Comparison of ENCODE assay signal across 15 cellular contexts in the genomic region with DNA sequence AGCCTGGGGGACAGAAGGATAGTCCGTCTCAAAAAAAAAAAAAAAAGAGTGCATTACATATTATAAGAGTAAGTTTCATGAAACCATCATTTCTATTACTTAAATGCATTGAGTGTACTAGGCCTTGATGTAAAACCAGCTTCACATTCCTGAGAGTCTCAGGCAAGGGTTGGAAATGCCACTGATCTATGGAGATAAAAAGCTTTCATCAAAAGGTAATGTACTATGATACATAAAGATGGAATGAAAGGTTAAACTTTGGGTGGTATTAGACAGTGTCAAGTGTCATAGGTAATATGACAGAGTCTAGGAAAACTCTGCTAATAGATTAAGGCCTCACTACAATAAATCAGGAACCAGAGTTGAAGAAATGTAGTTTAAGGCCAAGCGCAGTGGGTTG. TPM values are rescaled to one million over a fixed set of nuclear protein-coding genes. Genes with fewer than 3 reads are reported as not detected.
A peak's percentile ranks its signal among the peaks of the same experiment; 100 is the strongest.
DNase-seq lines count a peak whose midpoint lies in the region; ATAC-seq and TF ChIP-seq lines count a peak whose summit lies in the region.
"Had no signal": no experiment of that assay in that cellular context is flagged by ENCODE, and none has a peak within 500 bp of the region (broad histone marks: within the 10 kb centered on the region; RNA-seq: fewer than 3 reads in every experiment).

No MANE protein-coding gene starts in this region.

- H3K27ac ChIP-seq in 22Rv1, result peak overlapping the region; percentile 40
- H3K27ac ChIP-seq in HCT116 (ENCODE audit: low read depth, low read length), result peak overlapping the region; percentile 70
- H3K27ac ChIP-seq in RWPE2 (ENCODE audit: poor library complexity, severe bottlenecking), result no peak overlapping the region
- H3K27ac ChIP-seq: C4-2B, GM23248 had no signal

- H3K27me3 Mint-ChIP-seq in chondrocyte (ENCODE audit: low read depth), result no peaks in the 10 kb centered on the region

- peaks cover 77% of the 10 kb centered on the region for H3K79me2 ChIP-seq in HCT116 (ENCODE audit: insufficient read depth, low read length)

- peak overlapping the region; percentile 57 for H3K9ac ChIP-seq in HCT116 (ENCODE audit: low read length)
- H3K9ac ChIP-seq: GM23248 had no signal

- peak overlapping the region; percentile 5 for H3K27ac Mint-ChIP-seq in chondrocyte (ENCODE audit: unreplicated experiment)
- H3K27ac Mint-ChIP-seq: CD8-positive, alpha-beta T cell had no signal

- no peaks in the 10 kb centered on the region for H3K9me2 ChIP-seq in HCT116 (ENCODE audit: insufficient read depth)

- POLR2A ChIA-PET in HCT116 (lab: Charles Lee), result interaction anchor here (1.1 kb wide), 1 partner anchor 10 kb away, joined by 4 read pairs; no protein-coding TSS in a partner anchor

- H2AFZ ChIP-seq in HCT116 (ENCODE audit: low read depth, low read length, poor library complexity, severe bottlenecking), result no peak overlapping the region
- H2AFZ ChIP-seq: GM23248 had no signal

- H3K36me3 Mint-ChIP-seq in chondrocyte (ENCODE audit: low read depth), result peaks cover 6% of the 10 kb centered on the region

- BruUV-seq in HCT116 (replicated peaks; lab: Mats Ljungman, UMichigan), result no TSS peak

- TF ChIP-seq RAD21 in HCT116 (IDR thresholded peaks at IDR 0.05; ENCODE audit: low read depth), result 0 out of 2 replicates have a peak, but pooled peaks have one; percentile 5

- H3K9me3 ChIP-seq in HCT116 (ENCODE audit: control insufficient read depth in 1 of 2, insufficient read depth in 1 of 2, low read depth in 1 of 2, low read length in 2 of 2) (no peaks in the 10 kb centered on the region), RWPE2 (ENCODE audit: severe bottlenecking) (no peaks in the 10 kb centered on the region)
- H3K9me3 ChIP-seq: BE2C had no signal

- DNase-seq in HCT116 (ENCODE audit: low read depth, low spot score) (peak; percentile 60), RWPE2 (ENCODE audit: low spot score) (no peak), chondrocyte (ENCODE audit: low spot score) (no peak), NCI-H1105 treated with DMSO at 0.1 percent for 48 hours (lab: John Stamatoyannopoulos, UW) (no peak), activated gamma-delta T cell (lab: John Stamatoyannopoulos, UW) (no peak), posterior cingulate gyrus (no peak)
- DNase-seq: BE2C; CD8-positive, alpha-beta T cell; COR-L47; DMS153; DMS79 treated with DMSO at 0.1 percent for 48 hours; EL; GM23248 had no signal

- no peaks in the 10 kb centered on the region for H3K27me3 ChIP-seq in HCT116 (ENCODE audit: insufficient read depth, low read length)
- H3K27me3 ChIP-seq in RWPE2 (ENCODE audit: insufficient read depth, poor library complexity, severe bottlenecking), result no peaks in the 10 kb centered on the region
- H3K27me3 ChIP-seq: BE2C had no signal

- H3K4me3 ChIP-seq in HCT116 (replicated peaks in 1 of 2; ENCODE audit: low read depth in 1 of 2, low read length in 2 of 2), result peak overlapping the region in 1 of 2 experiments; percentile 7; a peak in 1 of 4 replicates
- H3K4me3 ChIP-seq in RWPE2 (ENCODE audit: severe bottlenecking), result no peak overlapping the region
- H3K4me3 ChIP-seq: GM23248 had no signal

- TF ChIP-seq POLR2A in HCT116 (IDR thresholded peaks at IDR 0.05; ENCODE audit: borderline replicate concordance, extremely low read depth, insufficient read depth, insufficient read length), result no peak

- no peaks in the 10 kb centered on the region for H3K9me3 Mint-ChIP-seq in chondrocyte (ENCODE audit: low read depth)
- H3K9me3 Mint-ChIP-seq: CD8-positive, alpha-beta T cell had no signal

- RAD21 ChIA-PET in HCT116 (lab: Charles Lee; ENCODE audit: low non-redundant PET in 1 of 2, low total read pairs in 2 of 2, uncharacterized antibody in 2 of 2, unreplicated experiment in 2 of 2), result no interaction called here

- H4K20me1 ChIP-seq in HCT116 (ENCODE audit: insufficient read depth), result peaks cover 5% of the 10 kb centered on the region; the same call in 1 of the 2 replicates

- H3K4me3 Mint-ChIP-seq in chondrocyte (ENCODE audit: unreplicated experiment), result no peak overlapping the region
- H3K4me3 Mint-ChIP-seq: CD8-positive, alpha-beta T cell had no signal

- ATAC-seq in HCT116 (peak; percentile 82), RWPE2 (ENCODE audit: low read depth) (peak; percentile 45; the same call in 2 of the 3 replicates)
- ATAC-seq: CD8-positive, alpha-beta T cell had no signal

- CTCF ChIA-PET in HCT116 (lab: Charles Lee), result interaction anchor here (0.8 to 1.8 kb wide), 2 partner anchors 13 to 841 kb away, joined by 3 to 16 read pairs; no protein-coding TSS in a partner anchor

- TF ChIP-seq CTCF in 22Rv1 (IDR thresholded peaks at IDR 0.05) (no peak), HCT116 (IDR thresholded peaks at IDR 0.05 in 2 of 3, conservative IDR thresholded peaks at IDR 0.05 in 1 of 3; ENCODE audit: borderline replicate concordance in 1 of 3, insufficient read depth in 1 of 3, low read depth in 2 of 3, low read length in 2 of 3) (no peak), RWPE2 (IDR thresholded peaks at IDR 0.05; ENCODE audit: poor library complexity, severe bottlenecking) (no peak), chondrocyte (IDR thresholded peaks at IDR 0.05) (no peak)

- intact Hi-C loops in HCT116 (cut with micrococcal nuclease) (no loop called here), posterior cingulate gyrus (cut with DNase I) (no loop called here)

- H3K4me1 ChIP-seq in HCT116 (ENCODE audit: control insufficient read depth in 1 of 2, insufficient read depth in 2 of 2, low read length in 2 of 2), result peaks cover 58 to 64% of the 10 kb centered on the region in 2 experiments
- H3K4me1 ChIP-seq in RWPE2 (ENCODE audit: insufficient read depth, poor library complexity, severe bottlenecking), result no peaks in the 10 kb centered on the region
- H3K4me1 ChIP-seq: BE2C had no signal

- peak overlapping the region; percentile 63 for H3K4me2 ChIP-seq in HCT116 (ENCODE audit: low read length)

- H3K36me3 ChIP-seq in HCT116 (ENCODE audit: control insufficient read depth in 1 of 2, insufficient read depth in 2 of 2, low read length in 2 of 2) (0 out of 4 replicates have a peak, but pooled peaks cover 0 to 3% of the 10 kb centered on the region in 2 experiments), RWPE2 (ENCODE audit: low read depth) (peaks cover 7% of the 10 kb centered on the region)
- H3K36me3 ChIP-seq: BE2C had no signal

- peaks cover 21% of the 10 kb centered on the region for H3K4me1 Mint-ChIP-seq in chondrocyte (ENCODE audit: low read depth)

TF ChIP-seq in HCT116, 20 proteins besides CTCF, POLR2A, EP300 and RAD21 (continues in another document):
- TF ChIP-seq POLR2AphosphoS5 (IDR thresholded peaks at IDR 0.05; ENCODE audit: low read depth, low read length), result no peak
- TF ChIP-seq CBX3 (IDR thresholded peaks at IDR 0.05; ENCODE audit: low read depth), result 0 out of 2 replicates have a peak, but pooled peaks have one; percentile 38
- TF ChIP-seq, protein P1, sequence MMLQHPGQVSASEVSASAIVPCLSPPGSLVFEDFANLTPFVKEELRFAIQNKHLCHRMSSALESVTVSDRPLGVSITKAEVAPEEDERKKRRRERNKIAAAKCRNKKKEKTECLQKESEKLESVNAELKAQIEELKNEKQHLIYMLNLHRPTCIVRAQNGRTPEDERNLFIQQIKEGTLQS (IDR thresholded peaks at IDR 0.05), result no peak
- TF ChIP-seq CEBPB (IDR thresholded peaks at IDR 0.05; ENCODE audit: low read depth), result peak; percentile 28; the same call in 1 of the 2 replicates
- no peak for TF ChIP-seq SRF (IDR thresholded peaks at IDR 0.05; ENCODE audit: low read depth)
- TF ChIP-seq EGR1 (IDR thresholded peaks at IDR 0.05; ENCODE audit: low read depth), result no peak
- TF ChIP-seq, protein P2, sequence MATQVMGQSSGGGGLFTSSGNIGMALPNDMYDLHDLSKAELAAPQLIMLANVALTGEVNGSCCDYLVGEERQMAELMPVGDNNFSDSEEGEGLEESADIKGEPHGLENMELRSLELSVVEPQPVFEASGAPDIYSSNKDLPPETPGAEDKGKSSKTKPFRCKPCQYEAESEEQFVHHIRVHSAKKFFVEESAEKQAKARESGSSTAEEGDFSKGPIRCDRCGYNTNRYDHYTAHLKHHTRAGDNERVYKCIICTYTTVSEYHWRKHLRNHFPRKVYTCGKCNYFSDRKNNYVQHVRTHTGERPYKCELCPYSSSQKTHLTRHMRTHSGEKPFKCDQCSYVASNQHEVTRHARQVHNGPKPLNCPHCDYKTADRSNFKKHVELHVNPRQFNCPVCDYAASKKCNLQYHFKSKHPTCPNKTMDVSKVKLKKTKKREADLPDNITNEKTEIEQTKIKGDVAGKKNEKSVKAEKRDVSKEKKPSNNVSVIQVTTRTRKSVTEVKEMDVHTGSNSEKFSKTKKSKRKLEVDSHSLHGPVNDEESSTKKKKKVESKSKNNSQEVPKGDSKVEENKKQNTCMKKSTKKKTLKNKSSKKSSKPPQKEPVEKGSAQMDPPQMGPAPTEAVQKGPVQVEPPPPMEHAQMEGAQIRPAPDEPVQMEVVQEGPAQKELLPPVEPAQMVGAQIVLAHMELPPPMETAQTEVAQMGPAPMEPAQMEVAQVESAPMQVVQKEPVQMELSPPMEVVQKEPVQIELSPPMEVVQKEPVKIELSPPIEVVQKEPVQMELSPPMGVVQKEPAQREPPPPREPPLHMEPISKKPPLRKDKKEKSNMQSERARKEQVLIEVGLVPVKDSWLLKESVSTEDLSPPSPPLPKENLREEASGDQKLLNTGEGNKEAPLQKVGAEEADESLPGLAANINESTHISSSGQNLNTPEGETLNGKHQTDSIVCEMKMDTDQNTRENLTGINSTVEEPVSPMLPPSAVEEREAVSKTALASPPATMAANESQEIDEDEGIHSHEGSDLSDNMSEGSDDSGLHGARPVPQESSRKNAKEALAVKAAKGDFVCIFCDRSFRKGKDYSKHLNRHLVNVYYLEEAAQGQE (IDR thresholded peaks at IDR 0.05; ENCODE audit: low read depth), result no peak
- no peak for TF ChIP-seq ELF1 (IDR thresholded peaks at IDR 0.05; ENCODE audit: borderline replicate concordance, low read depth)
- peak; percentile 66 for TF ChIP-seq JUND (IDR thresholded peaks at IDR 0.05)
- peak; percentile 61; the same call in 1 of the 2 replicates for TF ChIP-seq FOSL1 (IDR thresholded peaks at IDR 0.05; ENCODE audit: low read depth)
- no peak for TF ChIP-seq ZFX (IDR thresholded peaks at IDR 0.05)
- TF ChIP-seq EZH2phosphoT487 (IDR thresholded peaks at IDR 0.05; ENCODE audit: borderline replicate concordance), result no peak
- no peak for TF ChIP-seq YY1 (IDR thresholded peaks at IDR 0.05; ENCODE audit: extremely low read depth, insufficient replicate concordance, low read depth, low read length)
- TF ChIP-seq EZH2 (IDR thresholded peaks at IDR 0.05), result no peak

RNA-seq across cellular contexts. Expression of a gene that starts 7.4 kb away (rescaled TPM):
- total RNA-seq in HCT116 (2021; ENCODE audit: unreplicated experiment) (57.7 TPM), chondrocyte (48.5 to 53.1 TPM (median 50.1 TPM) in 3 replicates)
- 18.0 and 22.7 TPM in 2 replicates for polyA plus RNA-seq in HCT116 (2012)

RNA-seq across cellular contexts. Expression of a gene that starts 13.0 kb away (rescaled TPM):
- total RNA-seq in HCT116 (2021; ENCODE audit: unreplicated experiment) (20.9 TPM), chondrocyte (53.5 to 57.5 TPM (median 53.6 TPM) in 3 replicates)
- 10.5 and 12.4 TPM in 2 replicates for polyA plus RNA-seq in HCT116 (2012)

RNA-seq across cellular contexts. Expression of a gene that starts 53.4 kb away (rescaled TPM):
- total RNA-seq in HCT116 (2021; ENCODE audit: unreplicated experiment), result 27.9 TPM
- 29.4 and 34.0 TPM in 2 replicates for polyA plus RNA-seq in HCT116 (2012)
- total RNA-seq in chondrocyte, result 48.9 to 61.5 TPM (median 61.0 TPM) in 3 replicates
